6 cellular contexts compared by ENCODE assay signal in genomic region chr14:21630503-21630902, GRCh38. TPM values are rescaled to one million over a fixed set of nuclear protein-coding genes. Genes with fewer than 3 reads are reported as not detected.
"Had no signal": no experiment of that assay in that cellular context is flagged by ENCODE, and none has a peak within 500 bp of the region (broad histone marks: within the 10 kb centered on the region; RNA-seq: fewer than 3 reads in every experiment).

No MANE protein-coding gene starts in this region.

RNA-seq across cellular contexts. Expression of gene OR10G2, which starts 4.2 kb away (rescaled TPM):
- total RNA-seq: LHCN-M2, MCF 10A, Peyer's patch, Right ventricle myocardium superior, SJSA1 had no signal
- polyA plus RNA-seq: SK-N-SH had no signal

RNA-seq across cellular contexts. Expression of gene OR4E2, which starts 23.1 kb away (rescaled TPM):
- total RNA-seq: LHCN-M2, MCF 10A, Peyer's patch, Right ventricle myocardium superior, SJSA1 had no signal
- polyA plus RNA-seq: SK-N-SH had no signal

RNA-seq across cellular contexts. Expression of gene OR4E1, which starts 43.1 kb away (rescaled TPM):
- total RNA-seq: MCF 10A, Peyer's patch, Right ventricle myocardium superior, SJSA1 had no signal
- polyA plus RNA-seq: SK-N-SH had no signal

RNA-seq across cellular contexts. Expression of gene OR10G3, which starts 50.6 kb away (rescaled TPM):
- total RNA-seq: LHCN-M2, MCF 10A, Peyer's patch, Right ventricle myocardium superior, SJSA1 had no signal
- polyA plus RNA-seq: SK-N-SH had no signal
